16 cellular contexts compared by ENCODE assay signal in the genomic region with DNA sequence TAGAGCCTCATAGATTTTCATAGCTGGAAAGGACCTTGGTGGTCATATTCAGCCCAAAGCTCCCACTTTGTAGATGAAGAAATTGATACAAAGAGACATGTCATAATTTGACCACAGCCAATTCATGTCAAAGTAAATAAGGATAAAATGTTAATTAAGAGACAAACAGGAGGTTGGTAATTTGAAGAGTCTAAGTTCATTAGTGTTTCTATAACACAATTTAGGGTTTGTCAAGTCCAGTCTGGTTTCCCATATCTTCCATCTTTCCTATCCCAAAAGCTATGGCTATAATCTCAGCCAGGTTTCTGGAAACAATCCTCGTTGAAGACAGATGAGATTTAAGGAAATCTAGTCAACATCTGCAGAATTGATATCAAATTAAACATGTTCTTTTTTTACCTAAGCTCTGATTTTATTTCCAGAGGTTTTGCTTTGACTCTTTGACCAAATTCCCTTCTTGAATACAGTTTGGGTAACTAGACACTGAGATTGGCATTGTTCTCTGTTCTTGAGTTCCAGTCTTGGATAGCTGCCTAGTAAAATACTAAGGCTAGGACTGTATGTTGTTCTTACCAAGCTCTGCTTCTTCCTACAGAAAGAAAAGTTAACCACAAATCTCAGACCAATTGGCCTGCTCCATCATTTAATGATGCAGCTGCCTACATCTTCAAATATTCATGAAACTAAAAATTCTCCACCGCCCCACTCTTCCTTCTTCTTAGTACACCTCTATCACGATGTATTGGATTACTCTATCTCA.
DNase-seq lines count a peak whose midpoint lies in the region; ATAC-seq and TF ChIP-seq lines count a peak whose summit lies in the region.
"Had no signal": no experiment of that assay in that cellular context is flagged by ENCODE, and none has a peak within 500 bp of the region (broad histone marks: within the 10 kb centered on the region; RNA-seq: fewer than 3 reads in every experiment).

No MANE protein-coding gene starts in this region.

- no peaks in the 10 kb centered on the region for H3K36me3 ChIP-seq in HEK293 (ENCODE audit: control insufficient read depth in 2 of 2, insufficient read depth in 1 of 2, low read length in 2 of 2)
- H3K36me3 ChIP-seq: BLaER1 treated with 17β-estradiol and CSF1 and Interleukin-3, amounts not matched to agents 10 nM and 100 nM; SJSA1 had no signal

- POLR2A ChIA-PET in HEK293 (lab: Yijun Ruan, JAX) = no interaction called here

- intact Hi-C loops in posterior vena cava (cut with DNase I) = no loop called here

- H3K9me3 ChIP-seq in HEK293 (ENCODE audit: control insufficient read depth, insufficient read depth, low read depth, low read length) = no peaks in the 10 kb centered on the region
- H3K9me3 ChIP-seq: A549; BLaER1 treated with 17β-estradiol and CSF1 and Interleukin-3, amounts not matched to agents 10 nM and 100 nM; SJSA1 had no signal

- DNase-seq in SK-N-DZ (ENCODE audit: low spot score) (peak; percentile 91), astrocyte of the spinal cord (ENCODE audit: low read depth, low spot score) (peak; percentile 83), iris pigment epithelial cell (ENCODE audit: low read depth) (peak; percentile 17), posterior vena cava (ENCODE audit: low spot score) (no peak), GM10266 (ENCODE audit: extremely low spot score) (no peak)
- DNase-seq: CD8-positive, alpha-beta memory T cell; NCI-H1417 treated with DMSO at 0.1 percent for 48 hours; NCI-H2029; NCI-H524; PC-9 had no signal

- TF ChIP-seq CTCF in HEK293 (tag by site-specific recombination; IDR thresholded peaks at IDR 0.05) = no peak
- no peak for TF ChIP-seq CTCF in astrocyte of the spinal cord (IDR thresholded peaks at IDR 0.05; ENCODE audit: low read depth, low read length)
- no peak for TF ChIP-seq CTCF in GM10266 (IDR thresholded peaks at IDR 0.05; ENCODE audit: control insufficient read depth, insufficient read depth, low read depth, missing control alignments)

- no peak overlapping the region for H3K4me3 ChIP-seq in HEK293 (ENCODE audit: low read depth, low read length)
- no peak overlapping the region for H3K4me3 ChIP-seq in astrocyte of the spinal cord (ENCODE audit: low read depth, low read length)
- H3K4me3 ChIP-seq: A549; BLaER1 treated with 17β-estradiol and CSF1 and Interleukin-3, amounts not matched to agents 10 nM and 100 nM; PC-9; SJSA1 had no signal

- H3K4me1 ChIP-seq in HEK293 (ENCODE audit: control insufficient read depth, insufficient read depth, low read length) = peaks cover 2% of the 10 kb centered on the region; the same call in 1 of the 2 replicates
- H3K4me1 ChIP-seq: A549, SJSA1 had no signal

- no peak overlapping the region for H3K27ac ChIP-seq in HEK293 (ENCODE audit: extremely low read depth, low read depth, low read length)
- H3K27ac ChIP-seq: A549; BLaER1 treated with 17β-estradiol and CSF1 and Interleukin-3, amounts not matched to agents 10 nM and 100 nM; PC-9; SJSA1 had no signal

- in situ Hi-C loops in astrocyte of the spinal cord (cut with HindIII; ENCODE audit: low sequenced_read_pairs) = no loop called here

- ATAC-seq in GM18907 (IDR thresholded peaks at IDR 0.05; ENCODE audit: unreplicated experiment) = no peak
- no peak for ATAC-seq in HG02970 (IDR thresholded peaks at IDR 0.05; ENCODE audit: low FRiP score, unreplicated experiment)
- ATAC-seq: A549 had no signal

- CTCF ChIA-PET in HEK293 (lab: Yijun Ruan, JAX) = interaction anchor here (0.6 to 1.0 kb wide), 2 partner anchors 33 to 1026 kb away, joined by 3 to 4 read pairs; no protein-coding TSS in a partner anchor

TF ChIP-seq in HEK293, 187 proteins besides CTCF, POLR2A, EP300 and RAD21:
- no peak for TF ChIP-seq ZNF335 (tag by site-specific recombination; conservative IDR thresholded peaks at IDR 0.05)
- TF ChIP-seq GFI1B (tag by site-specific recombination; IDR thresholded peaks at IDR 0.05) = 0 out of 2 replicates have a peak, but pooled peaks have one; percentile 36
TF ChIP-seq in HEK293: peak in this region for 1.

Comparison
In these comparisons a context has a peak if more than half of its experiments do, and no peak if none do; other contexts are left out.
1. DNase-seq: peak in SK-N-DZ (single experiment), astrocyte of the spinal cord (single experiment) and iris pigment epithelial cell (single experiment); none in posterior vena cava (single experiment) and GM10266 (single experiment).